ENCODE assay signal across 13 cellular contexts in the genomic region with DNA sequence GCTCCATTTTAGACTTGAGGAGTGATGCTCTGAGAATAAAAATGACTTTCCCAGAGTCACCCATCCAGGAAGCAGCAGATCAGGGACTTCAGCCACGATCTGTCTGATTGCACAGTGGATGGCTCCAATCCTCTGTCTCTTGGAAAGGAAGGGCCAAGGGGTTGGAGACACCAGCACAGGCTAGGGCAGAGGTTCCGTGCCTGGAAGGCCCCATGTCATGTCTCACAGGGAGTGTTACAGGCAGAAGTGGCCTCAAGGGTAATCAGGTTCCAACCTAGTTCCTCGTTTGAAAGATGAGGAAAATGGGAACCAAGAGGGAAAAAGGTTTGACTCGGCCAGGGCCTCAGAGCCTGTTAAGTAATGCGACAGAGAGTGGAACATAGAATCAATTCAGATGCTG.
"Had no signal": no experiment of that assay in that cellular context is flagged by ENCODE, and none has a peak within 500 bp of the region (broad histone marks: within the 10 kb centered on the region; RNA-seq: fewer than 3 reads in every experiment).

No MANE protein-coding gene starts in this region.

- H3K27ac Mint-ChIP-seq: natural killer cell treated with Interleukin-12 subunit alpha and Interleukin-12 subunit beta and Interleukin-15 and Interleukin-18, amount 100 ng/mL, for 72 hours had no signal

- ATAC-seq: left colon; natural killer cell treated with Interleukin-12 subunit alpha and Interleukin-12 subunit beta and Interleukin-15 and Interleukin-18, amount 100 ng/mL, for 72 hours had no signal

- H3K9me3 Mint-ChIP-seq: natural killer cell treated with Interleukin-12 subunit alpha and Interleukin-12 subunit beta and Interleukin-15 and Interleukin-18, amount 100 ng/mL, for 72 hours had no signal

- DNase-seq: colonic mucosa; dermis blood vessel endothelial cell; foreskin melanocyte; head of caudate nucleus; left colon; left ventricle myocardium superior; midbrain; occipital lobe; stimulated activated CD4-positive, alpha-beta T cell treated with anti-CD3 and anti-CD28 coated beads, Interleukin-2, amount 100 ng/mL, for 48 hours; stimulated activated naive CD4-positive, alpha-beta T cell treated with Interleukin-2 at 50 U/mL for 16 hours; upper lobe of left lung; uterus had no signal

- H3K4me3 Mint-ChIP-seq: natural killer cell treated with Interleukin-12 subunit alpha and Interleukin-12 subunit beta and Interleukin-15 and Interleukin-18, amount 100 ng/mL, for 72 hours had no signal

- H3K36me3 Mint-ChIP-seq: natural killer cell treated with Interleukin-12 subunit alpha and Interleukin-12 subunit beta and Interleukin-15 and Interleukin-18, amount 100 ng/mL, for 72 hours had no signal
